In the genomic region with DNA sequence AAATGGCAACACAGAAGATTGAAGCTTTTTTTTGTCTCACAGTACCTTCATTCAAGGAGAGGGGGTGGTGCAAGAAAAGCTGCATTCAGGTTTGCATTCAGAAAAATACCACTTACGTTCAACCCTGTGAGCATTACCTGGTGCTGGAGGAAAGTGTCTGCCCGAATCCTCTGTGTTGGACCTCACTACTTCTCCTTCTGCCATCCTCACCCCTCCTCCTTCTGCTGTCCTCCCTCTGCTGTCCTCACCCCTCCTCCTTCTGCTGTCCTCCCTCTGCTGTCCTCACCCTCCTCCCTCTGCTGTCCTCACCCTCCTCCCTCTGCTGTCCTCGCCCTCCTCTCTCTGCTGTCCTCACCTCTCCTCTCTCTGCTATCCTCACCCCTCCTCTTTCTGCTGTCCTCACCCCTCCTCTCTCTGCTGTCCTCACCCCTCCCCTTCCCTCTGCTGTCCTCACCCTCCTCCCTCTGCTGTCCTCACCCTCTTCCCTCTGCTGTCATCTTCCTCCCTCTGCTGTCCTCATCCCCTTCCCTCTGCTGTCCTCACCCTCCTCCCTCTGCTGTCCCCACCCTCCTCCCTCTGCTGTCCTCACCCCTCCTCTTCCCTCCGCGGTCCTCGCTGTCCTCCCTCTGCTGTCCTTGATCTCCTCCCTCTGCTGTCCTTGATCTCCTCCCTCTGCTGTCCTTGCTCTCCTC, we compare ENCODE assay signal across 36 cellular contexts. TPM values are rescaled to one million over a fixed set of nuclear protein-coding genes. Genes with fewer than 3 reads are reported as not detected.
"Had no signal": no experiment of that assay in that cellular context is flagged by ENCODE, and none has a peak within 500 bp of the region (broad histone marks: within the 10 kb centered on the region; RNA-seq: fewer than 3 reads in every experiment).

No MANE protein-coding gene starts in this region.

- DNase-seq: activated B cell treated with CpG ODN at 0.5 μM for 24 hours; activated CD4-positive, alpha-beta memory T cell treated with anti-CD3 and anti-CD28 coated beads for 36 hours; activated CD4-positive, alpha-beta T cell treated with anti-CD3 and anti-CD28 coated beads for 4 hours; activated CD4-positive, alpha-beta T cell treated with anti-CD3 and anti-CD28 coated beads, Interleukin-2, amount 10 ng/mL, durations not matched to agents 24 days and 14 days; activated CD4-positive, alpha-beta T cell treated with anti-CD3 and anti-CD28 coated beads, Interleukin-2, amount 50 U/mL, for 1 hour; activated CD4-positive, alpha-beta T cell treated with anti-CD3 and anti-CD28 coated beads, Interleukin-2, amount 50 U/mL, for 4 hours; activated CD4-positive, CD25-positive, alpha-beta regulatory T cell treated with anti-CD3 and anti-CD28 coated beads, Interleukin-2, amount 50 U/mL, for 72 hours; activated CD8-positive, alpha-beta memory T cell treated with anti-CD3 and anti-CD28 coated beads, Interleukin-2, amount 50 U/mL, for 4 hours; activated CD8-positive, alpha-beta T cell treated with anti-CD3 and anti-CD28 coated beads for 36 hours; activated effector memory CD4-positive, alpha-beta T cell treated with anti-CD3 and anti-CD28 coated beads, Interleukin-2, amount 50 U/mL, for 16 hours; activated gamma-delta T cell treated with Interleukin-2 at 50 U/mL for 16 hours; activated naive CD4-positive, alpha-beta T cell; activated naive CD4-positive, alpha-beta T cell treated with anti-CD3 and anti-CD28 coated beads for 36 hours; activated naive CD4-positive, alpha-beta T cell treated with anti-CD3 and anti-CD28 coated beads, Interleukin-2, amount 50 U/mL, for 16 hours; activated naive CD8-positive, alpha-beta T cell treated with anti-CD3 and anti-CD28 coated beads for 36 hours; activated T-cell treated with anti-CD3 and anti-CD28 coated beads for 4 hours; activated T-cell treated with anti-CD3 and anti-CD28 coated beads, Interleukin-2, amount 50 U/mL, for 1 hour; activated T-cell treated with anti-CD3 and anti-CD28 coated beads, Interleukin-2, amount 50 U/mL, for 4 hours; activated T-cell treated with anti-CD3 and anti-CD28 coated beads, Interleukin-2, amount 50 U/mL, for 72 hours; adrenal gland; amygdala; anterior cingulate cortex; caudate nucleus; cerebellar nuclear complex; T-helper 2 cell; T-helper 9 cell had no signal

- ATAC-seq: activated CD8-positive, alpha-beta T cell treated with anti-CD3 and anti-CD28 coated beads for 36 hours; activated naive CD4-positive, alpha-beta T cell treated with anti-CD3 and anti-CD28 coated beads, Interleukin-2, amount 50 U/mL, for 72 hours; activated T-cell treated with anti-CD3 and anti-CD28 coated beads, Interleukin-2, amount 50 U/mL, for 4 hours; activated T-cell treated with anti-CD3 and anti-CD28 coated beads, Interleukin-2, amount 50 U/mL, for 72 hours; activated T-helper 17 cell treated with anti-CD3 and anti-CD28 coated beads, Interleukin-2, amount 50 U/mL, for 72 hours had no signal

- H3K27ac ChIP-seq: adrenal gland, ascending aorta, cardiac muscle cell, VCaP had no signal

- H3K27me3 ChIP-seq: adrenal gland, ascending aorta had no signal

- H3K9me3 ChIP-seq: adrenal gland, ascending aorta had no signal

- H3K36me3 ChIP-seq: adrenal gland, ascending aorta, cardiac muscle cell had no signal

- FAIRE-seq: bronchial epithelial cell, TTC549 had no signal

- H3K4me3 ChIP-seq: adrenal gland, ascending aorta, cardiac muscle cell had no signal

RNA-seq across cellular contexts. Expression of gene GAD1, which starts 11.3 kb away (rescaled TPM):
- total RNA-seq: activated B cell treated with CpG ODN at 0.5 μM for 24 hours, chondrocyte had no signal

RNA-seq across cellular contexts. Expression of gene ERICH2, which starts 57.8 kb away (rescaled TPM):
- total RNA-seq: activated B cell treated with CpG ODN at 0.5 μM for 24 hours; activated CD4-positive, alpha-beta memory T cell treated with anti-CD3 and anti-CD28 coated beads for 36 hours; activated CD4-positive, alpha-beta T cell treated with anti-CD3 and anti-CD28 coated beads, Interleukin-2, amount 10 ng/mL, durations not matched to agents 24 days and 14 days; activated CD8-positive, alpha-beta memory T cell treated with anti-CD3 and anti-CD28 coated beads for 36 hours; activated CD8-positive, alpha-beta T cell treated with anti-CD3 and anti-CD28 coated beads for 36 hours; activated naive CD4-positive, alpha-beta T cell treated with anti-CD3 and anti-CD28 coated beads for 36 hours; activated naive CD4-positive, alpha-beta T cell treated with anti-CD3 and anti-CD28 coated beads, Interleukin-2, amount 50 U/mL, for 72 hours; activated T-cell treated with anti-CD3 and anti-CD28 coated beads, Interleukin-2, amount 50 U/mL, for 4 hours; activated T-helper 1 cell treated with anti-CD3 and anti-CD28 coated beads, Interleukin-12 subunit alpha, Interleukin-12 subunit beta, Interleukin-2, Interleukin-4 antibody, amounts not matched to agents 30 ng/mL and 10 ng/mL and 1 ng/mL, durations not matched to agents 14 hours and 24 hours and 36 hours; activated T-helper 17 cell treated with anti-CD3 and anti-CD28 coated beads, Interleukin-2, amount 50 U/mL, for 72 hours; ascending aorta had no signal
